ENCODE assay signal across 1 cellular context in the genomic region with DNA sequence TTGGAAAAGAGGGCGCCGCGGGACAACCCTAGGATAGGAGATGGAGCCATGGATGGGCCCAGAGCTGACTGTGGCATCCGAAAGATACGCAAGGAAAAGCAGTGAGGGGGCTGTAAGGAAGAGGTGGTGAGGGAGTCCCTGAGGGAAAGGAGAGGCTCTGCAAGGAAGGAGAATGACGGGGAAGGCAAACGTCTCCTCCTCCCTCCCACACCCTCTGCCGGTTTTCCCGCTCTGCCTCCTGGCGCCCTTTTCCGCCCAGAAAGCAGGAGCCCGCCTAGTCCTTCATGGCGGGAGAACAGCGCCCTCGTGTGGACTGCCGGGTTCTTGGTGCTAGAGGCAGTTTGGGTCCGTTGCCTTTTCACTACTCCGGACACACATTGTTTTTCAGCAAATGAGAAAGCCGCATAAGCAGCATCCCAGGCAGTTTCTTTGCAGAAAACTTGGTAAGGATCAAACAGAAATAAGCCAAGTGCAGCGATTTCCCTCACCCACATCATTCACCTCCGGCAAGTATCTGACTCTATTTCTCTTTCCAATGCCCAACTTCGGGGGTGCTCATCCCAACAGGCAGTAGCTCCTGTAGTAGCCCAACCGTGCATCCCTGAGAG.
A peak's percentile ranks its signal among the peaks of the same experiment; 100 is the strongest.
TF ChIP-seq lines count a peak whose summit lies in the region.

No MANE protein-coding gene starts in this region.

TF ChIP-seq in K562, 482 proteins besides CTCF, POLR2A, EP300 and RAD21 (continued from another document):
- TF ChIP-seq RERE (CRISPR knock-in tag; IDR thresholded peaks at IDR 0.05; ENCODE audit: borderline replicate concordance), result no peak
- no peak for TF ChIP-seq FOXA3 (CRISPR knock-in tag; conservative IDR thresholded peaks at IDR 0.05 in 1 of 2, IDR thresholded peaks at IDR 0.05 in 1 of 2)
- TF ChIP-seq, protein P1, sequence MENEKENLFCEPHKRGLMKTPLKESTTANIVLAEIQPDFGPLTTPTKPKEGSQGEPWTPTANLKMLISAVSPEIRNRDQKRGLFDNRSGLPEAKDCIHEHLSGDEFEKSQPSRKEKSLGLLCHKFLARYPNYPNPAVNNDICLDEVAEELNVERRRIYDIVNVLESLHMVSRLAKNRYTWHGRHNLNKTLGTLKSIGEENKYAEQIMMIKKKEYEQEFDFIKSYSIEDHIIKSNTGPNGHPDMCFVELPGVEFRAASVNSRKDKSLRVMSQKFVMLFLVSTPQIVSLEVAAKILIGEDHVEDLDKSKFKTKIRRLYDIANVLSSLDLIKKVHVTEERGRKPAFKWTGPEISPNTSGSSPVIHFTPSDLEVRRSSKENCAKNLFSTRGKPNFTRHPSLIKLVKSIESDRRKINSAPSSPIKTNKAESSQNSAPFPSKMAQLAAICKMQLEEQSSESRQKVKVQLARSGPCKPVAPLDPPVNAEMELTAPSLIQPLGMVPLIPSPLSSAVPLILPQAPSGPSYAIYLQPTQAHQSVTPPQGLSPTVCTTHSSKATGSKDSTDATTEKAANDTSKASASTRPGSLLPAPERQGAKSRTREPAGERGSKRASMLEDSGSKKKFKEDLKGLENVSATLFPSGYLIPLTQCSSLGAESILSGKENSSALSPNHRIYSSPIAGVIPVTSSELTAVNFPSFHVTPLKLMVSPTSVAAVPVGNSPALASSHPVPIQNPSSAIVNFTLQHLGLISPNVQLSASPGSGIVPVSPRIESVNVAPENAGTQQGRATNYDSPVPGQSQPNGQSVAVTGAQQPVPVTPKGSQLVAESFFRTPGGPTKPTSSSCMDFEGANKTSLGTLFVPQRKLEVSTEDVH (IDR thresholded peaks at IDR 0.05; ENCODE audit: low read depth, partially characterized antibody), result peak; percentile 72
- no peak for TF ChIP-seq NFE2 (IDR thresholded peaks at IDR 0.05; ENCODE audit: low read depth)
- TF ChIP-seq, protein P2, sequence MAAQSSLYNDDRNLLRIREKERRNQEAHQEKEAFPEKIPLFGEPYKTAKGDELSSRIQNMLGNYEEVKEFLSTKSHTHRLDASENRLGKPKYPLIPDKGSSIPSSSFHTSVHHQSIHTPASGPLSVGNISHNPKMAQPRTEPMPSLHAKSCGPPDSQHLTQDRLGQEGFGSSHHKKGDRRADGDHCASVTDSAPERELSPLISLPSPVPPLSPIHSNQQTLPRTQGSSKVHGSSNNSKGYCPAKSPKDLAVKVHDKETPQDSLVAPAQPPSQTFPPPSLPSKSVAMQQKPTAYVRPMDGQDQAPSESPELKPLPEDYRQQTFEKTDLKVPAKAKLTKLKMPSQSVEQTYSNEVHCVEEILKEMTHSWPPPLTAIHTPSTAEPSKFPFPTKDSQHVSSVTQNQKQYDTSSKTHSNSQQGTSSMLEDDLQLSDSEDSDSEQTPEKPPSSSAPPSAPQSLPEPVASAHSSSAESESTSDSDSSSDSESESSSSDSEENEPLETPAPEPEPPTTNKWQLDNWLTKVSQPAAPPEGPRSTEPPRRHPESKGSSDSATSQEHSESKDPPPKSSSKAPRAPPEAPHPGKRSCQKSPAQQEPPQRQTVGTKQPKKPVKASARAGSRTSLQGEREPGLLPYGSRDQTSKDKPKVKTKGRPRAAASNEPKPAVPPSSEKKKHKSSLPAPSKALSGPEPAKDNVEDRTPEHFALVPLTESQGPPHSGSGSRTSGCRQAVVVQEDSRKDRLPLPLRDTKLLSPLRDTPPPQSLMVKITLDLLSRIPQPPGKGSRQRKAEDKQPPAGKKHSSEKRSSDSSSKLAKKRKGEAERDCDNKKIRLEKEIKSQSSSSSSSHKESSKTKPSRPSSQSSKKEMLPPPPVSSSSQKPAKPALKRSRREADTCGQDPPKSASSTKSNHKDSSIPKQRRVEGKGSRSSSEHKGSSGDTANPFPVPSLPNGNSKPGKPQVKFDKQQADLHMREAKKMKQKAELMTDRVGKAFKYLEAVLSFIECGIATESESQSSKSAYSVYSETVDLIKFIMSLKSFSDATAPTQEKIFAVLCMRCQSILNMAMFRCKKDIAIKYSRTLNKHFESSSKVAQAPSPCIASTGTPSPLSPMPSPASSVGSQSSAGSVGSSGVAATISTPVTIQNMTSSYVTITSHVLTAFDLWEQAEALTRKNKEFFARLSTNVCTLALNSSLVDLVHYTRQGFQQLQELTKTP (IDR thresholded peaks at IDR 0.05; ENCODE audit: low read depth in 1 of 2, partially characterized antibody in 2 of 2), result no peak
- no peak for TF ChIP-seq NFRKB (IDR thresholded peaks at IDR 0.05; ENCODE audit: low read depth)
- TF ChIP-seq NKRF (IDR thresholded peaks at IDR 0.05; ENCODE audit: borderline replicate concordance), result no peak
- TF ChIP-seq CHD4 (IDR thresholded peaks at IDR 0.05; ENCODE audit: insufficient read depth, insufficient replicate concordance, low read depth, low read length, poor library complexity, severe bottlenecking), result no peak
- TF ChIP-seq, protein P3, sequence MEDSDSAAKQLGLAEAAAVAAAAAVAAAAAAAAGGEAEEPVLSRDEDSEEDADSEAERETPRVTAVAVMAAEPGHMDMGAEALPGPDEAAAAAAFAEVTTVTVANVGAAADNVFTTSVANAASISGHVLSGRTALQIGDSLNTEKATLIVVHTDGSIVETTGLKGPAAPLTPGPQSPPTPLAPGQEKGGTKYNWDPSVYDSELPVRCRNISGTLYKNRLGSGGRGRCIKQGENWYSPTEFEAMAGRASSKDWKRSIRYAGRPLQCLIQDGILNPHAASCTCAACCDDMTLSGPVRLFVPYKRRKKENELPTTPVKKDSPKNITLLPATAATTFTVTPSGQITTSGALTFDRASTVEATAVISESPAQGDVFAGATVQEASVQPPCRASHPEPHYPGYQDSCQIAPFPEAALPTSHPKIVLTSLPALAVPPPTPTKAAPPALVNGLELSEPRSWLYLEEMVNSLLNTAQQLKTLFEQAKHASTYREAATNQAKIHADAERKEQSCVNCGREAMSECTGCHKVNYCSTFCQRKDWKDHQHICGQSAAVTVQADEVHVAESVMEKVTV (CRISPR knock-in tag; IDR thresholded peaks at IDR 0.05), result peak; percentile 59
- peak; percentile 40 to 83 for TF ChIP-seq E2F6 (IDR thresholded peaks at IDR 0.05; ENCODE audit: borderline replicate concordance in 1 of 2, extremely low read depth in 1 of 2, insufficient read depth in 1 of 2, insufficient read length in 1 of 2, low read depth in 1 of 2, low read length in 1 of 2, poor library complexity in 1 of 2, severe bottlenecking in 1 of 2)
- peak; percentile 49 for TF ChIP-seq SMC3 (conservative IDR thresholded peaks at IDR 0.05; ENCODE audit: insufficient read depth, low read depth, low read length)
- peak; percentile 87 for TF ChIP-seq TRIM24 (IDR thresholded peaks at IDR 0.05)
- TF ChIP-seq SMARCA5 (IDR thresholded peaks at IDR 0.05), result peak; percentile 57; the same call in 1 of the 2 replicates
- TF ChIP-seq, protein P4, sequence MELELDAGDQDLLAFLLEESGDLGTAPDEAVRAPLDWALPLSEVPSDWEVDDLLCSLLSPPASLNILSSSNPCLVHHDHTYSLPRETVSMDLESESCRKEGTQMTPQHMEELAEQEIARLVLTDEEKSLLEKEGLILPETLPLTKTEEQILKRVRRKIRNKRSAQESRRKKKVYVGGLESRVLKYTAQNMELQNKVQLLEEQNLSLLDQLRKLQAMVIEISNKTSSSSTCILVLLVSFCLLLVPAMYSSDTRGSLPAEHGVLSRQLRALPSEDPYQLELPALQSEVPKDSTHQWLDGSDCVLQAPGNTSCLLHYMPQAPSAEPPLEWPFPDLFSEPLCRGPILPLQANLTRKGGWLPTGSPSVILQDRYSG (tag; conservative IDR thresholded peaks at IDR 0.05; ENCODE audit: low read depth), result no peak
